In the genomic region with DNA sequence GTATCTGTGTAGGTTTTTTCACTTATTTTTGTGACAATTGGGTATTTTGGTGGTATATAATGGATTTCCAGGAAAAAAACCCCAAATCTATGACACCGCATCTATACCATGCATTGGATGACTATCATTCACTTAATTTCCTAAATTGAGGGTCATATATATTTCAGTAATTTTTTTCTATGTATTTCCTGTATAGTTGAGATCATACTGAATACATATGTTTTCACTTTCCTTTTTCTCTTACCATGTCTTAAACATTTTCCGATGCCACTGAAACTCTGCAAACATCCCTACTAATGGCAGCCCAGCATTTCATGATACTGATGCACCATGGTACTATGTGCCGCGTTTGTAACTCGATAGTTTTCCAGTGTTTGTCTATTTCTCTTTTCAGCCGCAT, we compare ENCODE assay signal across 16 cellular contexts. TPM values are rescaled to one million over a fixed set of nuclear protein-coding genes. Genes with fewer than 3 reads are reported as not detected.
DNase-seq lines count a peak whose midpoint lies in the region; ATAC-seq, FAIRE-seq and TF ChIP-seq lines count a peak whose summit lies in the region.
"Had no signal": no experiment of that assay in that cellular context is flagged by ENCODE, and none has a peak within 500 bp of the region (broad histone marks: within the 10 kb centered on the region; RNA-seq: fewer than 3 reads in every experiment).

No MANE protein-coding gene starts in this region.

- no peaks in the 10 kb centered on the region for H3K9me3 ChIP-seq in HUES48 (ENCODE audit: control insufficient read depth, insufficient read depth, low read length)
- no peaks in the 10 kb centered on the region for H3K9me3 ChIP-seq in PC-3 (ENCODE audit: low read length)
- no peaks in the 10 kb centered on the region for H3K9me3 ChIP-seq in K562 (replicated peaks; ENCODE audit: control insufficient read depth, insufficient read depth, low read depth, low read length)
- no peaks in the 10 kb centered on the region for H3K9me3 ChIP-seq in Peyer's patch
- H3K9me3 ChIP-seq: SJSA1 had no signal

- no peak for TF ChIP-seq CTCF in PC-3 (conservative IDR thresholded peaks at IDR 0.05; ENCODE audit: low read depth, low read length)
- TF ChIP-seq CTCF in K562 (IDR thresholded peaks at IDR 0.05 in 2 of 3, conservative IDR thresholded peaks at IDR 0.05 in 1 of 3; ENCODE audit: insufficient read depth in 2 of 3, low read depth in 1 of 3, low read length in 3 of 3): no peak
- TF ChIP-seq CTCF in Peyer's patch (IDR thresholded peaks at IDR 0.05): no peak

- H3F3A ChIP-seq in PC-3 (ENCODE audit: low read length, unreplicated experiment): no peaks in the 10 kb centered on the region

- H3K27me3 Mint-ChIP-seq in activated CD4-positive, alpha-beta memory T cell treated with anti-CD3 and anti-CD28 coated beads, Interleukin-2, amount 10 ng/mL, durations not matched to agents 7 days and 5 days: no peaks in the 10 kb centered on the region
- H3K27me3 Mint-ChIP-seq in activated CD4-positive, alpha-beta memory T cell treated with anti-CD3 and anti-CD28 coated beads for 36 hours: no peaks in the 10 kb centered on the region

- TF ChIP-seq RAD21 in K562 (CRISPR knock-in tag; conservative IDR thresholded peaks at IDR 0.05 in 1 of 2, IDR thresholded peaks at IDR 0.05 in 1 of 2): no peak

- no peaks in the 10 kb centered on the region for H3K36me3 ChIP-seq in HUES48 (ENCODE audit: control insufficient read depth, insufficient read depth, low read length)
- no peaks in the 10 kb centered on the region for H3K36me3 ChIP-seq in PC-3 (ENCODE audit: low read depth, low read length)
- H3K36me3 ChIP-seq in K562 (ENCODE audit: control insufficient read depth, insufficient read depth, low read length): no peaks in the 10 kb centered on the region
- no peaks in the 10 kb centered on the region for H3K36me3 ChIP-seq in Peyer's patch
- H3K36me3 ChIP-seq: SJSA1 had no signal

- H3K4me1 Mint-ChIP-seq in activated CD4-positive, alpha-beta memory T cell treated with anti-CD3 and anti-CD28 coated beads, Interleukin-2, amount 10 ng/mL, durations not matched to agents 7 days and 5 days: peaks cover 26% of the 10 kb centered on the region
- H3K4me1 Mint-ChIP-seq in activated CD4-positive, alpha-beta memory T cell treated with anti-CD3 and anti-CD28 coated beads for 36 hours (ENCODE audit: low read depth): peaks cover 15% of the 10 kb centered on the region
- H3K4me1 Mint-ChIP-seq: CD14-positive monocyte had no signal

- no peaks in the 10 kb centered on the region for H3K27me3 ChIP-seq in HUES48 (ENCODE audit: control insufficient read depth, insufficient read depth, low read length)
- H3K27me3 ChIP-seq in PC-3 (ENCODE audit: low read length): no peaks in the 10 kb centered on the region
- H3K27me3 ChIP-seq in K562 (ENCODE audit: control insufficient read depth in 2 of 2, insufficient read depth in 2 of 2, low read length in 2 of 2): no peaks in the 10 kb centered on the region
- H3K27me3 ChIP-seq in Peyer's patch: no peaks in the 10 kb centered on the region
- H3K27me3 ChIP-seq: SJSA1 had no signal

- no peak for ATAC-seq in PC-3
- no peak for ATAC-seq in K562

- CTCF ChIA-PET in activated CD4-positive, alpha-beta memory T cell treated with anti-CD3 and anti-CD28 coated beads, Interleukin-2, amount 10 ng/mL, durations not matched to agents 7 days and 5 days (lab: Charles Lee): interaction anchor here (1.1 to 1.5 kb wide), 2 partner anchors 24 to 60 kb away, joined by 3 to 4 read pairs; no protein-coding TSS in a partner anchor
- CTCF ChIA-PET in activated CD4-positive, alpha-beta memory T cell treated with anti-CD3 and anti-CD28 coated beads for 36 hours (lab: Charles Lee): interaction anchor here (0.8 to 2.9 kb wide), 2 partner anchors 13 to 25 kb away, joined by 3 to 8 read pairs; no protein-coding TSS in a partner anchor
- CTCF ChIA-PET in PC-3 (lab: Charles Lee) (no interaction called here), K562 (lab: Yijun Ruan, JAX; ENCODE audit: low intra/inter-chr PET ratio) (no interaction called here)

- H4K20me1 ChIP-seq in PC-3 (ENCODE audit: low read length) (no peaks in the 10 kb centered on the region), K562 (replicated peaks; ENCODE audit: control insufficient read depth, insufficient read depth, low read length) (no peaks in the 10 kb centered on the region)

- no peak for DNase-seq in activated CD4-positive, alpha-beta memory T cell treated with anti-CD3 and anti-CD28 coated beads, Interleukin-2, amount 10 ng/mL, durations not matched to agents 7 days and 5 days
- no peak for DNase-seq in activated CD4-positive, alpha-beta memory T cell treated with anti-CD3 and anti-CD28 coated beads for 36 hours
- DNase-seq in PC-3 (no peak), K562 (ENCODE audit: extremely low read depth in 1 of 4, low spot score in 3 of 4) (no peak), OCI-M1 (lab: John Stamatoyannopoulos, UW) (no peak), Peyer's patch (no peak), NCI-H82 (lab: John Stamatoyannopoulos, UW) (no peak)
- DNase-seq: EL, Kasumi-1, NCI-H1105, NCI-H187, PC-9 had no signal

- POLR2A ChIA-PET in activated CD4-positive, alpha-beta memory T cell treated with anti-CD3 and anti-CD28 coated beads, Interleukin-2, amount 10 ng/mL, durations not matched to agents 7 days and 5 days (lab: Charles Lee): interaction anchor here (0.7 to 4.1 kb wide), 9 partner anchors 8 to 84 kb away, joined by 3 to 16 read pairs (median 4); no protein-coding TSS in a partner anchor
- POLR2A ChIA-PET in activated CD4-positive, alpha-beta memory T cell treated with anti-CD3 and anti-CD28 coated beads for 36 hours (lab: Charles Lee): no interaction called here
- POLR2A ChIA-PET in PC-3 (lab: Charles Lee; ENCODE audit: unreplicated experiment): interaction anchor here (1.0 kb wide), 1 partner anchor 83 kb away, joined by 4 read pairs; a partner anchor contains a TSS
- POLR2A ChIA-PET in K562 (lab: Yijun Ruan, JAX): interaction anchor here (1.8 kb wide), 1 partner anchor 9 kb away, joined by 5 read pairs; no protein-coding TSS in a partner anchor

- H2AFZ ChIP-seq in PC-3 (ENCODE audit: low read length): no peak overlapping the region
- peak overlapping the region; percentile 75 for H2AFZ ChIP-seq in K562 (ENCODE audit: low read depth, low read length)
- H2AFZ ChIP-seq: PC-9 had no signal

- peak overlapping the region; percentile 54 for H3K27ac Mint-ChIP-seq in activated CD4-positive, alpha-beta memory T cell treated with anti-CD3 and anti-CD28 coated beads, Interleukin-2, amount 10 ng/mL, durations not matched to agents 7 days and 5 days
- H3K27ac Mint-ChIP-seq in activated CD4-positive, alpha-beta memory T cell treated with anti-CD3 and anti-CD28 coated beads for 36 hours: no peak overlapping the region

- intact Hi-C loops in activated CD4-positive, alpha-beta memory T cell treated with anti-CD3 and anti-CD28 coated beads for 36 hours (cut with micrococcal nuclease): no loop called here
- intact Hi-C loops in PC-3 (cut with micrococcal nuclease) (no loop called here), K562 (cut with micrococcal nuclease) (no loop called here)

- WGBS in K562 (ENCODE audit: insufficient coverage, low coverage, missing lambda C conversion rate): 73% methylated on average over 6 of the region's 6 CpGs

- FAIRE-seq in K562 (lab: Jason Lieb, UNC): no peak
- FAIRE-seq: H54 had no signal

- TF ChIP-seq POLR2A in K562 (conservative IDR thresholded peaks at IDR 0.05) (no peak), Peyer's patch (IDR thresholded peaks at IDR 0.05) (no peak)

- peaks cover 34% of the 10 kb centered on the region for H3K36me3 Mint-ChIP-seq in activated CD4-positive, alpha-beta memory T cell treated with anti-CD3 and anti-CD28 coated beads, Interleukin-2, amount 10 ng/mL, durations not matched to agents 7 days and 5 days (ENCODE audit: low read depth)
- H3K36me3 Mint-ChIP-seq in activated CD4-positive, alpha-beta memory T cell treated with anti-CD3 and anti-CD28 coated beads for 36 hours: no peaks in the 10 kb centered on the region
- H3K36me3 Mint-ChIP-seq: CD14-positive monocyte had no signal

- peaks cover 22% of the 10 kb centered on the region for H3K4me1 ChIP-seq in HUES48 (ENCODE audit: control insufficient read depth, insufficient read depth, low read length)
- peaks cover 15% of the 10 kb centered on the region for H3K4me1 ChIP-seq in PC-3 (ENCODE audit: insufficient read depth, low read length)
- H3K4me1 ChIP-seq in K562 (replicated peaks in 1 of 2; ENCODE audit: control insufficient read depth in 2 of 2, insufficient read depth in 2 of 2, low read length in 2 of 2): no peaks in the 10 kb centered on the region; a peak in 2 of 5 replicates
- H3K4me1 ChIP-seq in Peyer's patch: no peaks in the 10 kb centered on the region
- H3K4me1 ChIP-seq: SJSA1 had no signal

- H3K4me3 ChIP-seq in HUES48 (ENCODE audit: low read depth, low read length) (no peak overlapping the region), PC-3 (ENCODE audit: low read length) (no peak overlapping the region), K562 (no peak overlapping the region), Peyer's patch (no peak overlapping the region)
- H3K4me3 ChIP-seq: PC-9, SJSA1 had no signal

- H3K9me2 ChIP-seq in PC-3 (replicated peaks; ENCODE audit: low read length): no peaks in the 10 kb centered on the region

- H3K27ac ChIP-seq in HUES48 (ENCODE audit: low read depth, low read length): peak overlapping the region; percentile 95
- no peak overlapping the region for H3K27ac ChIP-seq in PC-3 (ENCODE audit: low read length)
- no peak overlapping the region for H3K27ac ChIP-seq in K562 (ENCODE audit: extremely low read depth, low read depth, low read length)
- H3K27ac ChIP-seq in Peyer's patch: no peak overlapping the region
- H3K27ac ChIP-seq: PC-9, SJSA1 had no signal

- H3K4me2 ChIP-seq in PC-3 (ENCODE audit: low read length) (0 out of 2 replicates have a peak overlapping the region, but pooled peaks have one; percentile 14), K562 (ENCODE audit: insufficient read depth, low read length) (no peak overlapping the region)
- H3K4me2 ChIP-seq: PC-9 had no signal

- H3K9me1 ChIP-seq in K562 (ENCODE audit: control insufficient read depth, insufficient read depth, low read length): no peaks in the 10 kb centered on the region

- H3K9me3 Mint-ChIP-seq in activated CD4-positive, alpha-beta memory T cell treated with anti-CD3 and anti-CD28 coated beads, Interleukin-2, amount 10 ng/mL, durations not matched to agents 7 days and 5 days: peaks cover 25% of the 10 kb centered on the region
- H3K9me3 Mint-ChIP-seq in activated CD4-positive, alpha-beta memory T cell treated with anti-CD3 and anti-CD28 coated beads for 36 hours: peaks cover 9% of the 10 kb centered on the region

- peak overlapping the region; percentile 58 for H3K4me3 Mint-ChIP-seq in activated CD4-positive, alpha-beta memory T cell treated with anti-CD3 and anti-CD28 coated beads, Interleukin-2, amount 10 ng/mL, durations not matched to agents 7 days and 5 days
- no peak overlapping the region for H3K4me3 Mint-ChIP-seq in activated CD4-positive, alpha-beta memory T cell treated with anti-CD3 and anti-CD28 coated beads for 36 hours
- H3K4me3 Mint-ChIP-seq: CD14-positive monocyte had no signal

- H3K79me2 ChIP-seq in PC-3 (ENCODE audit: low read length) (no peaks in the 10 kb centered on the region), K562 (ENCODE audit: control insufficient read depth, insufficient read depth, low read length) (no peaks in the 10 kb centered on the region)

- in situ Hi-C loops in K562 (cut with MboI): no loop called here

- TF ChIP-seq EP300 in K562 (IDR thresholded peaks at IDR 0.05; ENCODE audit: low read length): no peak

- H3K9ac ChIP-seq in HUES48 (ENCODE audit: low read depth, low read length): no peak overlapping the region
- no peak overlapping the region for H3K9ac ChIP-seq in PC-3 (ENCODE audit: low read length)
- H3K9ac ChIP-seq in K562 (ENCODE audit: insufficient read depth in 1 of 2, low read depth in 2 of 2, low read length in 2 of 2): no peak overlapping the region

- BruUV-seq in PC-3 (replicated peaks; lab: Mats Ljungman, UMichigan): no TSS peak
- BruUV-seq in K562 (replicated peaks; lab: Mats Ljungman, UMichigan): no TSS peak

RNA-seq across cellular contexts. Expression of a gene that starts 40.4 kb away (rescaled TPM):
- under 1 TPM in 1 of 2 experiments, not detected in 1; 0.25 TPM for total RNA-seq in activated CD4-positive, alpha-beta memory T cell treated with anti-CD3 and anti-CD28 coated beads, Interleukin-2, amount 10 ng/mL, durations not matched to agents 7 days and 5 days
- under 1 TPM; 0.14 to 0.22 TPM for total RNA-seq in activated CD4-positive, alpha-beta memory T cell treated with anti-CD3 and anti-CD28 coated beads for 36 hours
- total RNA-seq in PC-3 (2014; rRNA removed) (0.07 TPM in 1 of 2 replicates, not detected in the other), K562 (2014; rRNA removed) (not detected in 2 replicates), K562 (2014; rRNA removed; fragmentation: Illumina TruSeq; extraction: Trizol) (not detected in 2 replicates), K562 (2015; rRNA removed; fragmentation: Illumina TruSeq; extraction: Trizol) (not detected in 2 replicates), K562 (2021) (not detected in 2 replicates), Peyer's patch (1 to 10 TPM in 1 of 4 donors, under 1 TPM in 2, not detected in 1; 0.70 to 4.1 (median 0.80) TPM)
- total RNA-seq in K562 (2011; cell fraction: chromatin; rRNA removed; ENCODE audit: low replicate concordance): not detected in 2 replicates
- not detected in 2 replicates for total RNA-seq in K562 (2011; cell fraction: nucleolus; rRNA removed)
- not detected in 2 replicates for total RNA-seq in K562 (2011; cell fraction: nucleoplasm; rRNA removed)
- polyA plus RNA-seq in K562 (2011; rRNA removed) (not detected in 2 replicates), K562 (2014; fragmentation: Illumina TruSeq; extraction: Trizol) (not detected in 2 replicates), K562 (2014; fragmentation: Nextera tagmentation; extraction: Ambion mirVana) (not detected), K562 (2014; rRNA removed) (not detected in 2 replicates)
- polyA plus RNA-seq in K562 (2011; cell fraction: cytosol; rRNA removed): not detected in 2 replicates
- not detected in 2 replicates for polyA plus RNA-seq in K562 (2011; cell fraction: nucleus; rRNA removed)
- polyA plus RNA-seq in K562 (2012): not detected in 2 replicates
- 0.45 TPM in 1 of 2 replicates, not detected in the other for polyA minus RNA-seq in K562 (2011; rRNA and poly(A)+ RNA removed)
- not detected in 2 replicates for polyA minus RNA-seq in K562 (2011; cell fraction: cytosol; rRNA and poly(A)+ RNA removed)
- polyA minus RNA-seq in K562 (2011; cell fraction: nucleus; rRNA and poly(A)+ RNA removed): not detected in 2 replicates
- total RNA-seq: PC-9 had no signal
- polyA plus RNA-seq: CD14-positive monocyte had no signal

Comparison
In these comparisons a context has a peak if more than half of its experiments do, and no peak if none do; other contexts are left out.
1. CTCF ChIA-PET loops: an anchor here in activated CD4-positive, alpha-beta memory T cell treated with anti-CD3 and anti-CD28 coated beads, Interleukin-2, amount 10 ng/mL, durations not matched to agents 7 days and 5 days (1.1 to 1.5 kb wide) and activated CD4-positive, alpha-beta memory T cell treated with anti-CD3 and anti-CD28 coated beads for 36 hours (0.8 to 2.9 kb wide); none called in PC-3 and K562.